In the genomic region with DNA sequence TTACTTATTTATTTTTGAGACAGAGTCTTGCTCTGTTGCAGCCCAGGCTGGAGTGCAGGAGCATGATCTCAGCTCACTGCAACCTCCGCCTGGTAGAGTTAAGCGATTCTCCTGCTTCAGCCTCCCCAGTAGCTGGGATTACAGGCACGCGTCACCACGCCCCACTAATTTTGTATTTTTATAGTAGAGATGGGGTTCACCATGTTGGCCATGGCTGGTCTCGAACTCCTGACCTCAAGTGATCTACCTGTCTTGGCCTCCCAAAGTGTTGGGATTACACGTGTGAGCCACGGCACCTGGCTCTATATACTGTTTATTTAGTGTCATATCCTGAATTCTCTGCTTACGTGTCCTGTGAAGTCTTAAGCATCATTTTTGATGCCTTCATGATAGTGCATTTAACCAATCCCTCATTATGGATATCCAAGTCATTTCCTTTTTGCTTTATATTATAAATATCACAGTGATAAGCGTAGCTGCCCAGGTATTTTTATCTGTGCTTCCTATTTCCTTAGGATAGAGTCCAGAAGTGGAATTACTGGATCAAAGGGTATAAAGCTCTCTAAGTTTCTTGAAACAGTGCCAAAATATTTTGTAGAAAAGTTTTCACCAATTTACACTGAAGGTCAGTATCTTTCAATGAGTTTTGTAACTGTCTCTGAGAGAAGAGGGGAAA, we compare ENCODE assay signal across 8 cellular contexts. TPM values are rescaled to one million over a fixed set of nuclear protein-coding genes. Genes with fewer than 3 reads are reported as not detected.
DNase-seq lines count a peak whose midpoint lies in the region; ATAC-seq lines count a peak whose summit lies in the region.

No MANE protein-coding gene starts in this region.

- H3K27me3 ChIP-seq in iPS-20b (ENCODE audit: insufficient read depth, low read length), result peaks cover 17% of the 10 kb centered on the region; the same call in 1 of the 2 replicates

- peak overlapping the region; percentile 93 for H3K4me3 Mint-ChIP-seq in activated naive CD8-positive, alpha-beta T cell treated with anti-CD3 and anti-CD28 coated beads, Interleukin-2, amount 10 ng/mL, durations not matched to agents 7 days and 5 days
- peak overlapping the region; percentile 95 for H3K4me3 Mint-ChIP-seq in stimulated activated naive CD8-positive, alpha-beta T cell treated with anti-CD3 and anti-CD28 coated beads, Interleukin-15, amount 100 ng/mL, for 72 hours

- H3K36me3 Mint-ChIP-seq in activated naive CD8-positive, alpha-beta T cell treated with anti-CD3 and anti-CD28 coated beads, Interleukin-2, amount 10 ng/mL, durations not matched to agents 7 days and 5 days, result no peaks in the 10 kb centered on the region

- DNase-seq in DMS 273 (lab: John Stamatoyannopoulos, UW; ENCODE audit: unreplicated experiment), result peak; percentile 20
- no peak for DNase-seq in DMS 273 treated with DMSO at 0.1 percent for 48 hours (lab: John Stamatoyannopoulos, UW)
- DNase-seq in activated naive CD8-positive, alpha-beta T cell treated with anti-CD3 and anti-CD28 coated beads, Interleukin-2, amount 10 ng/mL, durations not matched to agents 7 days and 5 days, result no peak
- no peak for DNase-seq in stimulated activated naive CD8-positive, alpha-beta T cell treated with anti-CD3 and anti-CD28 coated beads, Interleukin-15, amount 100 ng/mL, for 72 hours
- DNase-seq in medulla oblongata (ENCODE audit: extremely low spot score), result no peak

- ATAC-seq in activated naive CD8-positive, alpha-beta T cell treated with anti-CD3 and anti-CD28 coated beads, Interleukin-2, amount 10 ng/mL, durations not matched to agents 7 days and 5 days (ENCODE audit: low read depth), result no peak
- ATAC-seq in stimulated activated naive CD8-positive, alpha-beta T cell treated with anti-CD3 and anti-CD28 coated beads, Interleukin-15, amount 100 ng/mL, for 72 hours, result no peak
- no peak for ATAC-seq in HG03095 (IDR thresholded peaks at IDR 0.05; ENCODE audit: unreplicated experiment)
- ATAC-seq in HG03342 (IDR thresholded peaks at IDR 0.05; ENCODE audit: unreplicated experiment), result no peak

- H3K9me3 Mint-ChIP-seq in activated naive CD8-positive, alpha-beta T cell treated with anti-CD3 and anti-CD28 coated beads, Interleukin-2, amount 10 ng/mL, durations not matched to agents 7 days and 5 days, result no peaks in the 10 kb centered on the region
- no peaks in the 10 kb centered on the region for H3K9me3 Mint-ChIP-seq in stimulated activated naive CD8-positive, alpha-beta T cell treated with anti-CD3 and anti-CD28 coated beads, Interleukin-15, amount 100 ng/mL, for 72 hours

- peaks cover 13% of the 10 kb centered on the region for H3K36me3 ChIP-seq in iPS-20b (ENCODE audit: insufficient read depth, low read depth, low read length)

- no peaks in the 10 kb centered on the region for H3K27me3 Mint-ChIP-seq in activated naive CD8-positive, alpha-beta T cell treated with anti-CD3 and anti-CD28 coated beads, Interleukin-2, amount 10 ng/mL, durations not matched to agents 7 days and 5 days
- H3K27me3 Mint-ChIP-seq in stimulated activated naive CD8-positive, alpha-beta T cell treated with anti-CD3 and anti-CD28 coated beads, Interleukin-15, amount 100 ng/mL, for 72 hours, result no peaks in the 10 kb centered on the region

- H3K9ac ChIP-seq in iPS-20b (ENCODE audit: low read depth, low read length), result peak overlapping the region; percentile 82; the same call in 1 of the 2 replicates

- H3K9me3 ChIP-seq in iPS-20b (ENCODE audit: insufficient read depth, low read depth, low read length), result no peaks in the 10 kb centered on the region

- peaks cover 15% of the 10 kb centered on the region for H3K4me1 ChIP-seq in iPS-20b (ENCODE audit: insufficient read depth, low read length)

- H3K27ac ChIP-seq in iPS-20b (ENCODE audit: low read length), result peak overlapping the region; percentile 76

- H3K4me3 ChIP-seq in iPS-20b (ENCODE audit: low read length), result peak overlapping the region; percentile 89; the same call in 1 of the 2 replicates

- H3K4me1 Mint-ChIP-seq in activated naive CD8-positive, alpha-beta T cell treated with anti-CD3 and anti-CD28 coated beads, Interleukin-2, amount 10 ng/mL, durations not matched to agents 7 days and 5 days, result peaks cover 24% of the 10 kb centered on the region
- H3K4me1 Mint-ChIP-seq in stimulated activated naive CD8-positive, alpha-beta T cell treated with anti-CD3 and anti-CD28 coated beads, Interleukin-15, amount 100 ng/mL, for 72 hours, result peaks cover 33% of the 10 kb centered on the region

- peak overlapping the region; percentile 85 for H3K27ac Mint-ChIP-seq in activated naive CD8-positive, alpha-beta T cell treated with anti-CD3 and anti-CD28 coated beads, Interleukin-2, amount 10 ng/mL, durations not matched to agents 7 days and 5 days
- H3K27ac Mint-ChIP-seq in stimulated activated naive CD8-positive, alpha-beta T cell treated with anti-CD3 and anti-CD28 coated beads, Interleukin-15, amount 100 ng/mL, for 72 hours, result peak overlapping the region; percentile 19 to 92

- POLR2A ChIA-PET in activated naive CD8-positive, alpha-beta T cell treated with anti-CD3 and anti-CD28 coated beads, Interleukin-2, amount 10 ng/mL, durations not matched to agents 7 days and 5 days (lab: Charles Lee), result interaction anchor here (2.0 to 4.2 kb wide), 2 partner anchors 33 to 150 kb away, joined by 8 to 30 read pairs; a partner anchor contains a TSS

RNA-seq across cellular contexts. Expression of a gene that starts 0.9 kb away (rescaled TPM):
- 10 to 100 TPM; 34.9 to 35.0 TPM for total RNA-seq in activated naive CD8-positive, alpha-beta T cell treated with anti-CD3 and anti-CD28 coated beads, Interleukin-2, amount 10 ng/mL, durations not matched to agents 7 days and 5 days

RNA-seq across cellular contexts. Expression of a gene that starts 21.5 kb away (rescaled TPM):
- 1 to 10 TPM; 6.2 to 6.4 TPM for total RNA-seq in activated naive CD8-positive, alpha-beta T cell treated with anti-CD3 and anti-CD28 coated beads, Interleukin-2, amount 10 ng/mL, durations not matched to agents 7 days and 5 days

RNA-seq across cellular contexts. Expression of a gene that starts 33.6 kb away (rescaled TPM):
- 10 to 100 TPM; 58.5 to 60.4 TPM for total RNA-seq in activated naive CD8-positive, alpha-beta T cell treated with anti-CD3 and anti-CD28 coated beads, Interleukin-2, amount 10 ng/mL, durations not matched to agents 7 days and 5 days

RNA-seq across cellular contexts. Expression of a gene that starts 54.2 kb away (rescaled TPM):
- 100 to 1,000 TPM; 191 to 195 TPM for total RNA-seq in activated naive CD8-positive, alpha-beta T cell treated with anti-CD3 and anti-CD28 coated beads, Interleukin-2, amount 10 ng/mL, durations not matched to agents 7 days and 5 days

RNA-seq across cellular contexts. Expression of a gene that starts 54.8 kb away (rescaled TPM):
- 10 to 100 TPM; 22.6 to 26.0 TPM for total RNA-seq in activated naive CD8-positive, alpha-beta T cell treated with anti-CD3 and anti-CD28 coated beads, Interleukin-2, amount 10 ng/mL, durations not matched to agents 7 days and 5 days
